1 cellular context compared by ENCODE assay signal in genomic region chr19:48332662-48333466, GRCh38.
TF ChIP-seq lines count a peak whose summit lies in the region.

No MANE protein-coding gene starts in this region.

TF ChIP-seq in K562, 482 proteins besides CTCF, POLR2A, EP300 and RAD21 (continued from another document and continues in another):
- TF ChIP-seq TSHZ1 (CRISPR knock-in tag; IDR thresholded peaks at IDR 0.05) (no peak), MAFK (IDR thresholded peaks at IDR 0.05; ENCODE audit: low read length) (peak; percentile 49), ZBTB33 (CRISPR knock-in tag; IDR thresholded peaks at IDR 0.05) (no peak), BCOR (IDR thresholded peaks at IDR 0.05) (no peak), FOXK2 (conservative IDR thresholded peaks at IDR 0.05 in 1 of 2, IDR thresholded peaks at IDR 0.05 in 1 of 2; ENCODE audit: low read depth in 2 of 2) (peak in 1 of 2 experiments; percentile 63; a peak in 2 of 4 replicates), STAT5B (CRISPR knock-in tag; IDR thresholded peaks at IDR 0.05) (no peak), CBFA2T3 (IDR thresholded peaks at IDR 0.05) (peak; percentile 81), TOE1 (IDR thresholded peaks at IDR 0.05; ENCODE audit: borderline replicate concordance) (no peak; the same call in 1 of the 2 replicates), TOE1 (CRISPR knock-in tag; IDR thresholded peaks at IDR 0.05; ENCODE audit: borderline replicate concordance, low read depth) (no peak), NR2C1 (IDR thresholded peaks at IDR 0.05) (peak; percentile 38; the same call in 1 of the 2 replicates), NR2C1 (tag; IDR thresholded peaks at IDR 0.05) (no peak), HMBOX1 (IDR thresholded peaks at IDR 0.05) (peak; percentile 66; the same call in 1 of the 2 replicates), THAP12 (CRISPR knock-in tag; IDR thresholded peaks at IDR 0.05) (peak; percentile 86; the same call in 1 of the 2 replicates), ARID3A (IDR thresholded peaks at IDR 0.05; ENCODE audit: borderline replicate concordance, low read depth, low read length) (peak; percentile 62; the same call in 1 of the 2 replicates), PRDM10 (IDR thresholded peaks at IDR 0.05; ENCODE audit: partially characterized antibody) (peak; percentile 48), MYC (IDR thresholded peaks at IDR 0.05; ENCODE audit: low read depth, low read length) (peak; percentile 34; the same call in 1 of the 2 replicates), MYC (CRISPR knock-in tag; IDR thresholded peaks at IDR 0.05; ENCODE audit: borderline replicate concordance, low read depth) (no peak), ATF7 (IDR thresholded peaks at IDR 0.05) (peak; percentile 60; the same call in 1 of the 2 replicates), MAX (CRISPR knock-in tag; IDR thresholded peaks at IDR 0.05) (peak; percentile 49), DACH1 (IDR thresholded peaks at IDR 0.05; ENCODE audit: partially characterized antibody) (peak; percentile 93), ZNF143 (CRISPR knock-in tag; IDR thresholded peaks at IDR 0.05) (no peak), PHF20 (IDR thresholded peaks at IDR 0.05; ENCODE audit: partially characterized antibody) (no peak), ZSCAN32 (CRISPR knock-in tag; IDR thresholded peaks at IDR 0.05) (no peak), NRF1 (conservative IDR thresholded peaks at IDR 0.05 in 1 of 2, IDR thresholded peaks at IDR 0.05 in 1 of 2) (peak; percentile 73 to 77), ELF2 (CRISPR knock-in tag; IDR thresholded peaks at IDR 0.05) (no peak; the same call in 1 of the 2 replicates), ZNF280A (IDR thresholded peaks at IDR 0.05; ENCODE audit: low read depth, partially characterized antibody) (no peak), TBL1XR1 (IDR thresholded peaks at IDR 0.05; ENCODE audit: low read length in 2 of 2) (no peak), PHB2 (IDR thresholded peaks at IDR 0.05; ENCODE audit: low read depth) (no peak), HDAC2 (IDR thresholded peaks at IDR 0.05) (peak; percentile 15; the same call in 1 of the 2 replicates), BMI1 (IDR thresholded peaks at IDR 0.05; ENCODE audit: low read length) (no peak), RHOXF2B (CRISPR knock-in tag; conservative IDR thresholded peaks at IDR 0.05) (no peak), TEAD4 (IDR thresholded peaks at IDR 0.05; ENCODE audit: low read length) (peak; percentile 8; the same call in 1 of the 2 replicates), TEAD4 (CRISPR knock-in tag; IDR thresholded peaks at IDR 0.05; ENCODE audit: borderline replicate concordance) (no peak), ZNF280B (CRISPR knock-in tag; IDR thresholded peaks at IDR 0.05) (no peak), E4F1 (CRISPR knock-in tag; IDR thresholded peaks at IDR 0.05; ENCODE audit: borderline replicate concordance) (peak; percentile 85; the same call in 1 of the 2 replicates)
